1 cellular context compared by ENCODE assay signal in genomic region chr12:107092669-107093546, GRCh38.
TF ChIP-seq lines count a peak whose summit lies in the region.

No MANE protein-coding gene starts in this region.

TF ChIP-seq in K562, 482 proteins besides CTCF, POLR2A, EP300 and RAD21 (continued from another document and continues in another):
- TF ChIP-seq ZNF280A (IDR thresholded peaks at IDR 0.05; ENCODE audit: low read depth, partially characterized antibody) (no peak), TSHZ1 (CRISPR knock-in tag; IDR thresholded peaks at IDR 0.05) (no peak), THAP7 (CRISPR knock-in tag; IDR thresholded peaks at IDR 0.05) (no peak), ZNF764 (CRISPR knock-in tag; IDR thresholded peaks at IDR 0.05; ENCODE audit: low read depth) (no peak), KLF13 (tag; IDR thresholded peaks at IDR 0.05; ENCODE audit: borderline replicate concordance, low read depth) (no peak), E2F5 (CRISPR knock-in tag; IDR thresholded peaks at IDR 0.05) (0 out of 2 replicates have a peak, but pooled peaks have one; percentile 13), SMARCB1 (IDR thresholded peaks at IDR 0.05; ENCODE audit: insufficient read length, low read depth) (no peak), SMARCE1 (IDR thresholded peaks at IDR 0.05) (0 out of 2 replicates have a peak, but pooled peaks have one; percentile 21), ZNF24 (IDR thresholded peaks at IDR 0.05) (peak; percentile 24), ZNF586 (CRISPR knock-in tag; conservative IDR thresholded peaks at IDR 0.05) (no peak), XRCC3 (IDR thresholded peaks at IDR 0.05) (no peak), MTA3 (IDR thresholded peaks at IDR 0.05; ENCODE audit: borderline replicate concordance) (0 out of 2 replicates have a peak, but pooled peaks have one; percentile 48), YY1 (IDR thresholded peaks at IDR 0.05; ENCODE audit: borderline replicate concordance in 1 of 3, control insufficient read depth in 1 of 3, extremely low read depth in 1 of 3, insufficient read depth in 3 of 3, insufficient read length in 1 of 3, insufficient replicate concordance in 2 of 3, low read depth in 1 of 3, low read length in 2 of 3) (peak in 1 of 3 experiments; percentile 30), EZH2 (IDR thresholded peaks at IDR 0.05; ENCODE audit: borderline replicate concordance, low read depth, low read length) (no peak), EGR1 (conservative IDR thresholded peaks at IDR 0.05) (peak; percentile 49), ATF7 (IDR thresholded peaks at IDR 0.05) (no peak; the same call in 1 of the 2 replicates), PREB (CRISPR knock-in tag; IDR thresholded peaks at IDR 0.05) (no peak), ZNF717 (CRISPR knock-in tag; IDR thresholded peaks at IDR 0.05) (no peak), HDAC2 (IDR thresholded peaks at IDR 0.05) (no peak), ZBTB7A (IDR thresholded peaks at IDR 0.05; ENCODE audit: borderline replicate concordance, control insufficient read depth, low read depth, low read length) (peak; percentile 34; the same call in 1 of the 2 replicates), TFAM (CRISPR knock-in tag; conservative IDR thresholded peaks at IDR 0.05) (no peak), OTX1 (CRISPR knock-in tag; IDR thresholded peaks at IDR 0.05) (no peak), CHCHD3 (CRISPR knock-in tag; IDR thresholded peaks at IDR 0.05) (no peak), NBN (IDR thresholded peaks at IDR 0.05; ENCODE audit: low read depth) (no peak), BHLHE40 (IDR thresholded peaks at IDR 0.05; ENCODE audit: low read length) (no peak), ZNF436 (CRISPR knock-in tag; IDR thresholded peaks at IDR 0.05) (no peak), CSDE1 (IDR thresholded peaks at IDR 0.05) (no peak), SAFB2 (IDR thresholded peaks at IDR 0.05; ENCODE audit: borderline replicate concordance, low read depth, low read length, severe bottlenecking) (no peak), RUNX1 (IDR thresholded peaks at IDR 0.05; ENCODE audit: low read depth) (no peak), TEAD1 (CRISPR knock-in tag; IDR thresholded peaks at IDR 0.05) (no peak; a peak in 1 of 4 replicates), CBFA2T2 (conservative IDR thresholded peaks at IDR 0.05) (no peak), ZNF830 (CRISPR knock-in tag; IDR thresholded peaks at IDR 0.05) (no peak), ZKSCAN8 (CRISPR knock-in tag; IDR thresholded peaks at IDR 0.05) (no peak), NR2C2 (CRISPR knock-in tag; IDR thresholded peaks at IDR 0.05) (no peak; the same call in 1 of the 2 replicates), NR2C2 (tag; IDR thresholded peaks at IDR 0.05) (no peak), EWSR1 (IDR thresholded peaks at IDR 0.05; ENCODE audit: borderline replicate concordance, low read depth, partially characterized antibody) (no peak), NCOA1 (IDR thresholded peaks at IDR 0.05; ENCODE audit: low read depth) (no peak), ZNF232 (CRISPR knock-in tag; IDR thresholded peaks at IDR 0.05) (no peak), JUN (IDR thresholded peaks at IDR 0.05; ENCODE audit: borderline replicate concordance, low read depth, low read length) (no peak), JUN (CRISPR knock-in tag; IDR thresholded peaks at IDR 0.05; ENCODE audit: borderline replicate concordance) (0 out of 2 replicates have a peak, but pooled peaks have one; percentile 53), SFPQ (IDR thresholded peaks at IDR 0.05; ENCODE audit: low read depth, low read length) (no peak), HSF4 (CRISPR knock-in tag; IDR thresholded peaks at IDR 0.05; ENCODE audit: borderline replicate concordance) (no peak), ESRRA (IDR thresholded peaks at IDR 0.05; ENCODE audit: borderline replicate concordance, low read depth) (no peak), NEUROD1 (IDR thresholded peaks at IDR 0.05; ENCODE audit: borderline replicate concordance, low read depth, low read length, partially characterized antibody) (no peak)
- TF ChIP-seq, protein P1, sequence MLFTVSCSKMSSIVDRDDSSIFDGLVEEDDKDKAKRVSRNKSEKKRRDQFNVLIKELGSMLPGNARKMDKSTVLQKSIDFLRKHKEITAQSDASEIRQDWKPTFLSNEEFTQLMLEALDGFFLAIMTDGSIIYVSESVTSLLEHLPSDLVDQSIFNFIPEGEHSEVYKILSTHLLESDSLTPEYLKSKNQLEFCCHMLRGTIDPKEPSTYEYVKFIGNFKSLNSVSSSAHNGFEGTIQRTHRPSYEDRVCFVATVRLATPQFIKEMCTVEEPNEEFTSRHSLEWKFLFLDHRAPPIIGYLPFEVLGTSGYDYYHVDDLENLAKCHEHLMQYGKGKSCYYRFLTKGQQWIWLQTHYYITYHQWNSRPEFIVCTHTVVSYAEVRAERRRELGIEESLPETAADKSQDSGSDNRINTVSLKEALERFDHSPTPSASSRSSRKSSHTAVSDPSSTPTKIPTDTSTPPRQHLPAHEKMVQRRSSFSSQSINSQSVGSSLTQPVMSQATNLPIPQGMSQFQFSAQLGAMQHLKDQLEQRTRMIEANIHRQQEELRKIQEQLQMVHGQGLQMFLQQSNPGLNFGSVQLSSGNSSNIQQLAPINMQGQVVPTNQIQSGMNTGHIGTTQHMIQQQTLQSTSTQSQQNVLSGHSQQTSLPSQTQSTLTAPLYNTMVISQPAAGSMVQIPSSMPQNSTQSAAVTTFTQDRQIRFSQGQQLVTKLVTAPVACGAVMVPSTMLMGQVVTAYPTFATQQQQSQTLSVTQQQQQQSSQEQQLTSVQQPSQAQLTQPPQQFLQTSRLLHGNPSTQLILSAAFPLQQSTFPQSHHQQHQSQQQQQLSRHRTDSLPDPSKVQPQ (CRISPR knock-in tag; IDR thresholded peaks at IDR 0.05; ENCODE audit: borderline replicate concordance) = no peak
- TF ChIP-seq, protein P2, sequence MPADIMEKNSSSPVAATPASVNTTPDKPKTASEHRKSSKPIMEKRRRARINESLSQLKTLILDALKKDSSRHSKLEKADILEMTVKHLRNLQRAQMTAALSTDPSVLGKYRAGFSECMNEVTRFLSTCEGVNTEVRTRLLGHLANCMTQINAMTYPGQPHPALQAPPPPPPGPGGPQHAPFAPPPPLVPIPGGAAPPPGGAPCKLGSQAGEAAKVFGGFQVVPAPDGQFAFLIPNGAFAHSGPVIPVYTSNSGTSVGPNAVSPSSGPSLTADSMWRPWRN (IDR thresholded peaks at IDR 0.05; ENCODE audit: low read depth) = no peak
- TF ChIP-seq, protein P3, sequence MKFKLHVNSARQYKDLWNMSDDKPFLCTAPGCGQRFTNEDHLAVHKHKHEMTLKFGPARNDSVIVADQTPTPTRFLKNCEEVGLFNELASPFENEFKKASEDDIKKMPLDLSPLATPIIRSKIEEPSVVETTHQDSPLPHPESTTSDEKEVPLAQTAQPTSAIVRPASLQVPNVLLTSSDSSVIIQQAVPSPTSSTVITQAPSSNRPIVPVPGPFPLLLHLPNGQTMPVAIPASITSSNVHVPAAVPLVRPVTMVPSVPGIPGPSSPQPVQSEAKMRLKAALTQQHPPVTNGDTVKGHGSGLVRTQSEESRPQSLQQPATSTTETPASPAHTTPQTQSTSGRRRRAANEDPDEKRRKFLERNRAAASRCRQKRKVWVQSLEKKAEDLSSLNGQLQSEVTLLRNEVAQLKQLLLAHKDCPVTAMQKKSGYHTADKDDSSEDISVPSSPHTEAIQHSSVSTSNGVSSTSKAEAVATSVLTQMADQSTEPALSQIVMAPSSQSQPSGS (CRISPR knock-in tag; IDR thresholded peaks at IDR 0.05) = no peak
- TF ChIP-seq, protein P4, sequence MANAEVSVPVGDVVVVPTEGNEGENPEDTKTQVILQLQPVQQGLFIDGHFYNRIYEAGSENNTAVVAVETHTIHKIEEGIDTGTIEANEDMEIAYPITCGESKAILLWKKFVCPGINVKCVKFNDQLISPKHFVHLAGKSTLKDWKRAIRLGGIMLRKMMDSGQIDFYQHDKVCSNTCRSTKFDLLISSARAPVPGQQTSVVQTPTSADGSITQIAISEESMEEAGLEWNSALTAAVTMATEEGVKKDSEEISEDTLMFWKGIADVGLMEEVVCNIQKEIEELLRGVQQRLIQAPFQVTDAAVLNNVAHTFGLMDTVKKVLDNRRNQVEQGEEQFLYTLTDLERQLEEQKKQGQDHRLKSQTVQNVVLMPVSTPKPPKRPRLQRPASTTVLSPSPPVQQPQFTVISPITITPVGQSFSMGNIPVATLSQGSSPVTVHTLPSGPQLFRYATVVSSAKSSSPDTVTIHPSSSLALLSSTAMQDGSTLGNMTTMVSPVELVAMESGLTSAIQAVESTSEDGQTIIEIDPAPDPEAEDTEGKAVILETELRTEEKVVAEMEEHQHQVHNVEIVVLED (CRISPR knock-in tag; IDR thresholded peaks at IDR 0.05) = no peak
- TF ChIP-seq, protein P5, sequence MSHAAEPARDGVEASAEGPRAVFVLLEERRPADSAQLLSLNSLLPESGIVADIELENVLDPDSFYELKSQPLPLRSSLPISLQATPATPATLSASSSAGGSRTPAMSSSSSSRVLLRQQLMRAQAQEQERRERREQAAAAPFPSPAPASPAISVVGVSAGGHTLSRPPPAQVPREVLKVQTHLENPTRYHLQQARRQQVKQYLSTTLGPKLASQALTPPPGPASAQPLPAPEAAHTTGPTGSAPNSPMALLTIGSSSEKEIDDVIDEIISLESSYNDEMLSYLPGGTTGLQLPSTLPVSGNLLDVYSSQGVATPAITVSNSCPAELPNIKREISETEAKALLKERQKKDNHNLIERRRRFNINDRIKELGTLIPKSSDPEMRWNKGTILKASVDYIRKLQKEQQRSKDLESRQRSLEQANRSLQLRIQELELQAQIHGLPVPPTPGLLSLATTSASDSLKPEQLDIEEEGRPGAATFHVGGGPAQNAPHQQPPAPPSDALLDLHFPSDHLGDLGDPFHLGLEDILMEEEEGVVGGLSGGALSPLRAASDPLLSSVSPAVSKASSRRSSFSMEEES (CRISPR knock-in tag; IDR thresholded peaks at IDR 0.05) = no peak
